ENCODE assay signal across 19 cellular contexts in genomic region chr13:65095118-65095517, GRCh38.
A peak's percentile ranks its signal among the peaks of the same experiment; 100 is the strongest.
DNase-seq lines count a peak whose midpoint lies in the region; ATAC-seq and TF ChIP-seq lines count a peak whose summit lies in the region.
"Had no signal": no experiment of that assay in that cellular context is flagged by ENCODE, and none has a peak within 500 bp of the region (broad histone marks: within the 10 kb centered on the region; RNA-seq: fewer than 3 reads in every experiment).

No MANE protein-coding gene starts in this region.

- no peak overlapping the region for H3K27ac Mint-ChIP-seq in activated T-helper 17 cell treated with anti-CD3 and anti-CD28 coated beads, Interleukin-2, amount 50 U/mL, for 72 hours
- H3K27ac Mint-ChIP-seq: B cell; CD4-positive, alpha-beta T cell; IgD-negative memory B cell had no signal

- H3K36me3 ChIP-seq in SK-N-MC (ENCODE audit: insufficient read depth, low read length), result no peaks in the 10 kb centered on the region
- no peaks in the 10 kb centered on the region for H3K36me3 ChIP-seq in osteoblast (ENCODE audit: insufficient read depth, low read length)

- H3K27me3 ChIP-seq in osteoblast (ENCODE audit: insufficient read depth, low read length), result no peaks in the 10 kb centered on the region

- peaks cover 4% of the 10 kb centered on the region for H3K9me3 Mint-ChIP-seq in activated T-helper 17 cell treated with anti-CD3 and anti-CD28 coated beads, Interleukin-2, amount 50 U/mL, for 72 hours

- H3K4me3 Mint-ChIP-seq in activated T-helper 17 cell treated with anti-CD3 and anti-CD28 coated beads, Interleukin-2, amount 50 U/mL, for 72 hours, result no peak overlapping the region
- H3K4me3 Mint-ChIP-seq: B cell; CD4-positive, alpha-beta T cell; IgD-negative memory B cell had no signal

- H4K20me1 ChIP-seq in osteoblast (ENCODE audit: insufficient read depth, low read length), result no peaks in the 10 kb centered on the region

- DNase-seq in DMS 273 (lab: John Stamatoyannopoulos, UW; ENCODE audit: unreplicated experiment), result peak; percentile 1
- no peak for DNase-seq in DMS 273 treated with DMSO at 0.1 percent for 48 hours (lab: John Stamatoyannopoulos, UW)
- peak; percentile 77 for DNase-seq in SK-N-MC (ENCODE audit: low read depth, low spot score)
- peak; percentile 55 for DNase-seq in astrocyte of the cerebellum (ENCODE audit: low read depth)
- no peak for DNase-seq in GM10266 (ENCODE audit: extremely low spot score)
- no peak for DNase-seq in osteoblast (ENCODE audit: insufficient read length, low spot score, missing footprints)
- DNase-seq: C1 segment of cervical spinal cord; Calu3; CD4-positive, alpha-beta T cell; DMS153; DMS79 treated with DMSO at 0.1 percent for 48 hours; GDM1; GM23248 had no signal

- H3K4me3 ChIP-seq in SK-N-MC, result peak overlapping the region; percentile 65
- H3K4me3 ChIP-seq in astrocyte of the cerebellum (ENCODE audit: low read depth, low read length), result no peak overlapping the region
- H3K4me3 ChIP-seq in osteoblast (ENCODE audit: insufficient read depth, low read length), result no peak overlapping the region
- H3K4me3 ChIP-seq: GM23248 had no signal

- no peaks in the 10 kb centered on the region for H3K9me3 ChIP-seq in SK-N-MC (ENCODE audit: low read depth, low read length)
- no peaks in the 10 kb centered on the region for H3K9me3 ChIP-seq in osteoblast (ENCODE audit: low read depth, low read length)

- H3K4me1 Mint-ChIP-seq in activated T-helper 17 cell treated with anti-CD3 and anti-CD28 coated beads, Interleukin-2, amount 50 U/mL, for 72 hours, result no peaks in the 10 kb centered on the region
- H3K4me1 Mint-ChIP-seq: B cell, IgD-negative memory B cell had no signal

- H3K36me3 Mint-ChIP-seq in activated T-helper 17 cell treated with anti-CD3 and anti-CD28 coated beads, Interleukin-2, amount 50 U/mL, for 72 hours (ENCODE audit: low read depth), result no peaks in the 10 kb centered on the region
- H3K36me3 Mint-ChIP-seq: IgD-negative memory B cell had no signal

- H3K27ac ChIP-seq in SK-N-MC (peak overlapping the region; percentile 78), osteoblast (ENCODE audit: low read depth, low read length) (no peak overlapping the region)
- H3K27ac ChIP-seq: 22Rv1, GM23248 had no signal

- no peaks in the 10 kb centered on the region for H3K4me1 ChIP-seq in osteoblast (ENCODE audit: insufficient read depth, low read length)

- H3K4me2 ChIP-seq in osteoblast (ENCODE audit: insufficient read depth, low read length), result no peak overlapping the region

- TF ChIP-seq CTCF in astrocyte of the cerebellum (IDR thresholded peaks at IDR 0.05; ENCODE audit: low read depth, low read length, missing control alignments) (no peak), GM10266 (IDR thresholded peaks at IDR 0.05; ENCODE audit: control insufficient read depth, insufficient read depth, low read depth, missing control alignments) (no peak), osteoblast (IDR thresholded peaks at IDR 0.05; ENCODE audit: extremely low read depth, low read depth, low read length) (no peak)

- no peaks in the 10 kb centered on the region for H3K27me3 Mint-ChIP-seq in activated T-helper 17 cell treated with anti-CD3 and anti-CD28 coated beads, Interleukin-2, amount 50 U/mL, for 72 hours
- H3K27me3 Mint-ChIP-seq: B cell; CD4-positive, alpha-beta T cell; IgD-negative memory B cell had no signal

- no peaks in the 10 kb centered on the region for H3K79me2 ChIP-seq in osteoblast (ENCODE audit: insufficient read depth, low read length)

- ATAC-seq in HG02610 (IDR thresholded peaks at IDR 0.05; ENCODE audit: unreplicated experiment), result no peak
- no peak for ATAC-seq in activated T-helper 17 cell treated with anti-CD3 and anti-CD28 coated beads, Interleukin-2, amount 50 U/mL, for 72 hours (replicated peaks)
- ATAC-seq: HCT116 had no signal

- no peak overlapping the region for H3K9ac ChIP-seq in SK-N-MC (ENCODE audit: insufficient read length)
- H3K9ac ChIP-seq: GM23248 had no signal

- in situ Hi-C loops in astrocyte of the cerebellum (cut with HindIII; ENCODE audit: low sequenced_read_pairs), result no loop called here

- H2AFZ ChIP-seq in osteoblast (ENCODE audit: low read length), result no peak overlapping the region
- H2AFZ ChIP-seq: GM23248 had no signal

Comparison
In these comparisons a context has a peak if more than half of its experiments do, and no peak if none do; other contexts are left out.
1. DNase-seq: peak in DMS 273 (single experiment), SK-N-MC (single experiment) and astrocyte of the cerebellum (single experiment); none in DMS 273 treated with DMSO at 0.1 percent for 48 hours (single experiment), GM10266 (single experiment) and osteoblast (single experiment).